ENCODE assay signal across 8 cellular contexts in the genomic region with DNA sequence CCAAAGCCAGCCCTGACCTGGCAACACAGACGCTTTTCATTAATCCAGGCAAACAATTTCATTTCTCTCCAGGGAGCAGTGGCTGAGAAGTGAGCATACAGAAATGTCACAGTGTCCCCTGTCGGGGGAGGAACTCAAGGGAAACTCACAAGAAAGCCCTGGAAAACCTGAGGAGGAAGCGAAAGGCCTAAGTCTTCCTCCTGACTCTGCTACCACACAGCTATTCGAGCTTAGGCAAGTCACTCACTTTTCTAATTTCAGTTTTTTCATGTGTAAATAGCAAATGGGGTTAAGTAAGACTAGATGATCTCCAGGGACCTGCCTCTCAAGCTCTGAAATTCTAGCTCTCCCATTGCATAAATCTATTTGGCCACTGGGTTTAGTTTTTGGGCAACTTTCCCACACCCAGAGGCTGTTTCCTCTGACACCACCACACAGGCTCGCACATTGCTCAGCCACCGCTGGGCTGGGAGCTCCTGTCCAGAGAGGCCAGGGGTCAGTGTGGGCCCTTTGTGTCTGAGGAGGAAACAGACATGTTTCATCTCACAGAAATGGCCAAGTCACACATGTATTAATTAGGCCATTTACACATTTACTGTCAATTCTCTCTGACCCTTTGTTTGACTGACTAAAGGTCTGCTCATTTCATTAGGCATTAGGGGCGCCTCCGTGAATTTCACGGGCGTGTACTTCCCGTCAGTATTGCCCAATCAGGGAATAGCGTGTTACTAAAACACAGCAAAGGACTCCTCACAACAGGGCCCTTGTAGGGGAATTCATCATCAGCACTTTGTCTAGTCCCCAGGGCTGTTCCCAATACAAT. TPM values are rescaled to one million over a fixed set of nuclear protein-coding genes. Genes with fewer than 3 reads are reported as not detected.
DNase-seq lines count a peak whose midpoint lies in the region; ATAC-seq, FAIRE-seq and TF ChIP-seq lines count a peak whose summit lies in the region.

No MANE protein-coding gene starts in this region.

- no peaks in the 10 kb centered on the region for H3K9me2 ChIP-seq in hepatocyte (replicated peaks; ENCODE audit: insufficient read depth)

- H3K79me2 ChIP-seq in astrocyte (ENCODE audit: insufficient read depth, low read length): peaks cover 14% of the 10 kb centered on the region
- H3K79me2 ChIP-seq in hepatocyte: peaks cover 20% of the 10 kb centered on the region

- POLR2A ChIA-PET in HEK293T (lab: Yijun Ruan, JAX): interaction anchor here (2.0 kb wide), 1 partner anchor 11 kb away, joined by 6 read pairs; no protein-coding TSS in a partner anchor

- no peak for ATAC-seq in stimulated activated effector memory CD8-positive, alpha-beta T cell treated with anti-CD3 and anti-CD28 coated beads, Interleukin-12 subunit alpha, Interleukin-12 subunit beta, amount 100 ng/mL, for 72 hours
- no peak for ATAC-seq in GM18498 (IDR thresholded peaks at IDR 0.05; ENCODE audit: unreplicated experiment)

- H3K4me3 Mint-ChIP-seq in astrocyte (ENCODE audit: unreplicated experiment): peak overlapping the region; percentile 71
- no peak overlapping the region for H3K4me3 Mint-ChIP-seq in stimulated activated effector memory CD8-positive, alpha-beta T cell treated with anti-CD3 and anti-CD28 coated beads, Interleukin-12 subunit alpha, Interleukin-12 subunit beta, amount 100 ng/mL, for 72 hours

- no peaks in the 10 kb centered on the region for H3K27me3 ChIP-seq in astrocyte (ENCODE audit: insufficient read depth, low read length)
- H3K27me3 ChIP-seq in hepatocyte: no peaks in the 10 kb centered on the region

- no peak overlapping the region for H2AFZ ChIP-seq in astrocyte (ENCODE audit: low read depth, low read length)
- H2AFZ ChIP-seq in hepatocyte: no peak overlapping the region

- H3K4me3 ChIP-seq in astrocyte (ENCODE audit: insufficient read depth, low read depth, low read length): peak overlapping the region; percentile 2
- no peak overlapping the region for H3K4me3 ChIP-seq in hepatocyte

- H3K27ac Mint-ChIP-seq in astrocyte (ENCODE audit: unreplicated experiment): peak overlapping the region; percentile 81
- H3K27ac Mint-ChIP-seq in stimulated activated effector memory CD8-positive, alpha-beta T cell treated with anti-CD3 and anti-CD28 coated beads, Interleukin-12 subunit alpha, Interleukin-12 subunit beta, amount 100 ng/mL, for 72 hours: peak overlapping the region; percentile 88

- H3K9me3 Mint-ChIP-seq in astrocyte (ENCODE audit: unreplicated experiment): no peaks in the 10 kb centered on the region
- no peaks in the 10 kb centered on the region for H3K9me3 Mint-ChIP-seq in stimulated activated effector memory CD8-positive, alpha-beta T cell treated with anti-CD3 and anti-CD28 coated beads, Interleukin-12 subunit alpha, Interleukin-12 subunit beta, amount 100 ng/mL, for 72 hours

- peaks cover 53% of the 10 kb centered on the region for H3K4me1 ChIP-seq in astrocyte (ENCODE audit: insufficient read depth, low read length)
- H3K4me1 ChIP-seq in hepatocyte (ENCODE audit: insufficient read depth): peaks cover 19% of the 10 kb centered on the region

- CTCF ChIA-PET in HEK293T (lab: Yijun Ruan, JAX): no interaction called here

- WGBS in hepatocyte (ENCODE audit: low lambda C conversion rate, missing lambda C conversion rate): 63% methylated on average over 12 of the region's 12 CpGs

- H3K36me3 Mint-ChIP-seq in astrocyte (ENCODE audit: low read depth, unreplicated experiment): peaks cover 25% of the 10 kb centered on the region
- peaks cover 100% of the 10 kb centered on the region for H3K36me3 Mint-ChIP-seq in stimulated activated effector memory CD8-positive, alpha-beta T cell treated with anti-CD3 and anti-CD28 coated beads, Interleukin-12 subunit alpha, Interleukin-12 subunit beta, amount 100 ng/mL, for 72 hours

- no peaks in the 10 kb centered on the region for H3K27me3 Mint-ChIP-seq in astrocyte (ENCODE audit: low read depth, unreplicated experiment)

- H3K36me3 ChIP-seq in astrocyte (ENCODE audit: insufficient read depth, low read length) (peaks cover 39% of the 10 kb centered on the region), hepatocyte (replicated peaks; ENCODE audit: insufficient read depth, low read depth) (peaks cover 4% of the 10 kb centered on the region)

- TF ChIP-seq CTCF in astrocyte (IDR thresholded peaks at IDR 0.05; ENCODE audit: insufficient read depth, low read depth, low read length): peak; percentile 24
- TF ChIP-seq CTCF in hepatocyte (IDR thresholded peaks at IDR 0.05; ENCODE audit: poor library complexity): peak; percentile 4

- peaks cover 16% of the 10 kb centered on the region for H4K20me1 ChIP-seq in astrocyte (ENCODE audit: insufficient read depth, low read length)
- H4K20me1 ChIP-seq in hepatocyte (ENCODE audit: insufficient read depth, poor library complexity, severe bottlenecking): peaks cover 2% of the 10 kb centered on the region

- peaks cover 40% of the 10 kb centered on the region for H3K4me1 Mint-ChIP-seq in astrocyte (ENCODE audit: low read depth, unreplicated experiment)
- peaks cover 44% of the 10 kb centered on the region for H3K4me1 Mint-ChIP-seq in stimulated activated effector memory CD8-positive, alpha-beta T cell treated with anti-CD3 and anti-CD28 coated beads, Interleukin-12 subunit alpha, Interleukin-12 subunit beta, amount 100 ng/mL, for 72 hours

- H3K9ac ChIP-seq in astrocyte (ENCODE audit: low read length): peak overlapping the region; percentile 70

- peak overlapping the region; percentile 74 for H3K4me2 ChIP-seq in astrocyte (ENCODE audit: low read length)
- peak overlapping the region; percentile 39 for H3K4me2 ChIP-seq in hepatocyte

- DNase-seq in Daoy (ENCODE audit: low read depth) (peak; percentile 94), Kasumi-1 (lab: John Stamatoyannopoulos, UW) (peak; percentile 29 to 35), astrocyte (ENCODE audit: low read depth) (peak; percentile 95), hepatocyte (ENCODE audit: low spot score) (peak; percentile 61), DMS53 (lab: John Stamatoyannopoulos, UW) (no peak), HEK293T (ENCODE audit: extremely low spot score) (no peak)
- no peak for DNase-seq in stimulated activated effector memory CD8-positive, alpha-beta T cell treated with anti-CD3 and anti-CD28 coated beads, Interleukin-12 subunit alpha, Interleukin-12 subunit beta, amount 100 ng/mL, for 72 hours (ENCODE audit: low spot score in 2 of 2)

- H3K9me3 ChIP-seq in astrocyte (ENCODE audit: insufficient read depth, low read depth, low read length) (no peaks in the 10 kb centered on the region), hepatocyte (ENCODE audit: low read depth) (no peaks in the 10 kb centered on the region)

- H3K27ac ChIP-seq in astrocyte (ENCODE audit: low read depth, low read length): peak overlapping the region; percentile 85
- H3K27ac ChIP-seq in hepatocyte: peak overlapping the region; percentile 65

- peak; percentile 94 for FAIRE-seq in astrocyte (lab: Jason Lieb, UNC)

TF ChIP-seq in HEK293T, 16 proteins besides CTCF, POLR2A, EP300 and RAD21:
- TF ChIP-seq ZNF384 (IDR thresholded peaks at IDR 0.05) (no peak), FOXM1 (IDR thresholded peaks at IDR 0.05; ENCODE audit: borderline replicate concordance) (no peak), FOXA1 (IDR thresholded peaks at IDR 0.05) (no peak), FOXK2 (IDR thresholded peaks at IDR 0.05) (no peak)

RNA-seq across cellular contexts. Expression of a gene that starts 9.8 kb away (rescaled TPM):
- total RNA-seq in Daoy (2014; rRNA removed; shearing (Covaris generic)): 20.2 and 22.4 TPM in 2 replicates
- total RNA-seq in astrocyte: 67.4 and 74.3 TPM in 2 replicates
- 23.0 and 27.3 TPM in 2 replicates for total RNA-seq in hepatocyte
- polyA plus RNA-seq in hepatocyte: 41.2 and 45.7 TPM in 2 replicates

Comparison
In these comparisons a context has a peak if more than half of its experiments do, and no peak if none do; other contexts are left out.
1. DNase-seq: peak in Daoy (single experiment), Kasumi-1 (2 of 2), astrocyte (single experiment) and hepatocyte (single experiment); none in stimulated activated effector memory CD8-positive, alpha-beta T cell treated with anti-CD3 and anti-CD28 coated beads, Interleukin-12 subunit alpha, Interleukin-12 subunit beta, amount 100 ng/mL, for 72 hours (0 of 2), DMS53 (single experiment) and HEK293T (single experiment).